In genomic region chr2:173574713-173575112, GRCh38 we compare ENCODE assay signal across 2 cellular contexts.
TF ChIP-seq lines count a peak whose summit lies in the region.

No MANE protein-coding gene starts in this region.

TF ChIP-seq in IMR-90, 13 proteins besides CTCF, POLR2A, EP300 and RAD21:
- TF ChIP-seq SMC3 (IDR thresholded peaks at IDR 0.05; ENCODE audit: low read depth, low read length) (no peak), USF2 (IDR thresholded peaks at IDR 0.05; ENCODE audit: low read depth, low read length) (no peak), ELK1 (IDR thresholded peaks at IDR 0.05; ENCODE audit: borderline replicate concordance, low read depth, low read length) (no peak), MAZ (IDR thresholded peaks at IDR 0.05; ENCODE audit: borderline replicate concordance, low read depth, low read length) (no peak), MXI1 (IDR thresholded peaks at IDR 0.05; ENCODE audit: borderline replicate concordance, low read depth, low read length) (no peak), RCOR1 (IDR thresholded peaks at IDR 0.05; ENCODE audit: insufficient replicate concordance, low read length) (no peak), BHLHE40 (IDR thresholded peaks at IDR 0.05; ENCODE audit: low read depth, low read length) (no peak), NFE2L2 (IDR thresholded peaks at IDR 0.05; ENCODE audit: low read depth, low read length) (peak; percentile 84), RFX5 (IDR thresholded peaks at IDR 0.05; ENCODE audit: low read depth, low read length) (no peak), CEBPB (IDR thresholded peaks at IDR 0.05; ENCODE audit: low read depth, low read length) (no peak), FOS (IDR thresholded peaks at IDR 0.05; ENCODE audit: low read depth, low read length) (no peak), MAFK (IDR thresholded peaks at IDR 0.05; ENCODE audit: low read depth, low read length) (peak; percentile 12; the same call in 1 of the 2 replicates), CHD1 (IDR thresholded peaks at IDR 0.05; ENCODE audit: low read depth, low read length) (no peak)

TF ChIP-seq in K562, 482 proteins besides CTCF, POLR2A, EP300 and RAD21:
- peak; percentile 54; the same call in 1 of the 2 replicates for TF ChIP-seq MAFF (IDR thresholded peaks at IDR 0.05; ENCODE audit: low read length)
- no peak for TF ChIP-seq ZBTB33 (CRISPR knock-in tag; IDR thresholded peaks at IDR 0.05)
- no peak for TF ChIP-seq TEAD2 (tag; IDR thresholded peaks at IDR 0.05)
- TF ChIP-seq ZBTB34 (CRISPR knock-in tag; IDR thresholded peaks at IDR 0.05) = no peak
- TF ChIP-seq PURB (CRISPR knock-in tag; IDR thresholded peaks at IDR 0.05; ENCODE audit: low read depth) = no peak
- no peak for TF ChIP-seq CUX1 (CRISPR knock-in tag; IDR thresholded peaks at IDR 0.05)
- TF ChIP-seq NFE2L1 (tag; IDR thresholded peaks at IDR 0.05; ENCODE audit: borderline replicate concordance, low read depth) = peak; percentile 69
- no peak for TF ChIP-seq ZNF431 (CRISPR knock-in tag; IDR thresholded peaks at IDR 0.05)
- TF ChIP-seq POLR2AphosphoS2 (IDR thresholded peaks at IDR 0.05; ENCODE audit: low read length) = no peak
- TF ChIP-seq NFE2 (IDR thresholded peaks at IDR 0.05; ENCODE audit: low read depth) = peak; percentile 67
- TF ChIP-seq ZKSCAN3 (CRISPR knock-in tag; IDR thresholded peaks at IDR 0.05) = no peak
- no peak for TF ChIP-seq HMGXB4 (CRISPR knock-in tag; IDR thresholded peaks at IDR 0.05)
- no peak for TF ChIP-seq CEBPB (tag; IDR thresholded peaks at IDR 0.05)
- peak; percentile 84 for TF ChIP-seq MAFG (tag; conservative IDR thresholded peaks at IDR 0.05)
- TF ChIP-seq ASH1L (IDR thresholded peaks at IDR 0.05; ENCODE audit: borderline replicate concordance, low read depth, partially characterized antibody) = no peak
- TF ChIP-seq ZNF316 (IDR thresholded peaks at IDR 0.05) = peak; percentile 70
- TF ChIP-seq ZNF583 (CRISPR knock-in tag; IDR thresholded peaks at IDR 0.05) = no peak
- peak; percentile 50; the same call in 1 of the 2 replicates for TF ChIP-seq C11orf30 (IDR thresholded peaks at IDR 0.05; ENCODE audit: low read depth)
- no peak for TF ChIP-seq PRPF4 (IDR thresholded peaks at IDR 0.05; ENCODE audit: insufficient read depth, low read depth, low read length, poor library complexity, severe bottlenecking)
- no peak for TF ChIP-seq ZMIZ1 (IDR thresholded peaks at IDR 0.05; ENCODE audit: low read depth in 2 of 2, low read length in 2 of 2)
- no peak for TF ChIP-seq RREB1 (CRISPR knock-in tag; IDR thresholded peaks at IDR 0.05)
- TF ChIP-seq NFRKB (IDR thresholded peaks at IDR 0.05; ENCODE audit: low read depth) = no peak
- no peak for TF ChIP-seq RUNX1 (IDR thresholded peaks at IDR 0.05; ENCODE audit: low read depth)
- TF ChIP-seq RBM14 (IDR thresholded peaks at IDR 0.05; ENCODE audit: borderline replicate concordance, insufficient read depth, low read depth, low read length) = no peak
- no peak for TF ChIP-seq THAP12 (CRISPR knock-in tag; IDR thresholded peaks at IDR 0.05)
- TF ChIP-seq BCL6 (CRISPR knock-in tag; IDR thresholded peaks at IDR 0.05) = no peak
- no peak for TF ChIP-seq YY1 (IDR thresholded peaks at IDR 0.05; ENCODE audit: borderline replicate concordance in 1 of 3, control insufficient read depth in 1 of 3, extremely low read depth in 1 of 3, insufficient read depth in 3 of 3, insufficient read length in 1 of 3, insufficient replicate concordance in 2 of 3, low read depth in 1 of 3, low read length in 2 of 3)
TF ChIP-seq in K562: peak in this region for 6.
